Comparison of ENCODE assay signal across 10 cellular contexts in genomic region chr13:33544308-33544707, GRCh38.
DNase-seq lines count a peak whose midpoint lies in the region; ATAC-seq and TF ChIP-seq lines count a peak whose summit lies in the region.
"Had no signal": no experiment of that assay in that cellular context is flagged by ENCODE, and none has a peak within 500 bp of the region (broad histone marks: within the 10 kb centered on the region; RNA-seq: fewer than 3 reads in every experiment).

No MANE protein-coding gene starts in this region.

- H3K27me3 ChIP-seq in OCI-LY1 (ENCODE audit: insufficient read depth, low read length) (no peaks in the 10 kb centered on the region), psoas muscle (ENCODE audit: insufficient read depth in 3 of 3, low read length in 2 of 3) (no peaks in the 10 kb centered on the region)
- H3K27me3 ChIP-seq in effector memory CD4-positive, alpha-beta T cell (replicated peaks; ENCODE audit: control insufficient read depth, insufficient read depth, low read length, poor library complexity, severe bottlenecking), result no peaks in the 10 kb centered on the region

- peak overlapping the region; percentile 98 for H3K9ac ChIP-seq in OCI-LY1 (ENCODE audit: low read length)

- peaks cover 37% of the 10 kb centered on the region for H3K4me1 ChIP-seq in OCI-LY1 (ENCODE audit: insufficient read depth, low read length, severe bottlenecking)
- peaks cover 26% of the 10 kb centered on the region for H3K4me1 ChIP-seq in effector memory CD4-positive, alpha-beta T cell (ENCODE audit: control insufficient read depth, insufficient read depth, low read length, poor library complexity, severe bottlenecking)
- H3K4me1 ChIP-seq in psoas muscle, result peaks cover 26% of the 10 kb centered on the region

- no peak for DNase-seq in GM12865 (ENCODE audit: low read depth)
- no peak for DNase-seq in effector memory CD4-positive, alpha-beta T cell
- DNase-seq in psoas muscle, result no peak
- DNase-seq in left colon, result no peak
- no peak for DNase-seq in activated CD8-positive, alpha-beta memory T cell treated with anti-CD3 and anti-CD28 coated beads, Interleukin-2, amount 50 U/mL, for 4 hours
- DNase-seq: NCI-H2081 treated with DMSO at 0.1 percent for 48 hours; stimulated activated CD4-positive, alpha-beta T cell treated with anti-CD3 and anti-CD28 coated beads, Interleukin-15, amount 100 ng/mL, for 24 hours had no signal

- ATAC-seq in psoas muscle, result no peak
- no peak for ATAC-seq in GM19467 (IDR thresholded peaks at IDR 0.05; ENCODE audit: unreplicated experiment)
- no peak for ATAC-seq in GM21576 (IDR thresholded peaks at IDR 0.05; ENCODE audit: unreplicated experiment)
- ATAC-seq in left colon, result no peak

- no peaks in the 10 kb centered on the region for H4K20me1 ChIP-seq in OCI-LY1 (ENCODE audit: insufficient read depth, low read length)

- 67 to 77% (median 74%) methylated on average over 3 of the region's 3 CpGs for WGBS in psoas muscle, 3 donors

- peak overlapping the region; percentile 88 for H3K4me3 ChIP-seq in GM12865 (ENCODE audit: low read depth, low read length)
- peak overlapping the region; percentile 66 for H3K4me3 ChIP-seq in OCI-LY1 (ENCODE audit: low read depth, low read length, poor library complexity, severe bottlenecking)
- H3K4me3 ChIP-seq in effector memory CD4-positive, alpha-beta T cell (ENCODE audit: insufficient read depth, low read depth, low read length, poor library complexity, severe bottlenecking), result no peak overlapping the region
- H3K4me3 ChIP-seq in psoas muscle, result peak overlapping the region; percentile 69

- no peaks in the 10 kb centered on the region for H3K79me2 ChIP-seq in OCI-LY1 (ENCODE audit: insufficient read depth, low read length)

- H3F3A ChIP-seq in OCI-LY1 (ENCODE audit: insufficient read depth, low read length), result no peaks in the 10 kb centered on the region

- H3K9me3 ChIP-seq in OCI-LY1 (ENCODE audit: low read length) (no peaks in the 10 kb centered on the region), psoas muscle (no peaks in the 10 kb centered on the region)
- no peaks in the 10 kb centered on the region for H3K9me3 ChIP-seq in effector memory CD4-positive, alpha-beta T cell (ENCODE audit: control insufficient read depth, low read length)

- H3K4me2 ChIP-seq in OCI-LY1 (ENCODE audit: low read length), result peak overlapping the region; percentile 96; the same call in 1 of the 2 replicates

- no peaks in the 10 kb centered on the region; the same call in 1 of the 2 replicates for H3K36me3 ChIP-seq in OCI-LY1 (ENCODE audit: insufficient read depth, low read length)
- H3K36me3 ChIP-seq in effector memory CD4-positive, alpha-beta T cell (ENCODE audit: control insufficient read depth, insufficient read depth, low read length), result no peaks in the 10 kb centered on the region
- H3K36me3 ChIP-seq in psoas muscle (ENCODE audit: insufficient read depth in 1 of 2, low read depth in 1 of 2), result no peaks in the 10 kb centered on the region

- intact Hi-C loops in psoas muscle (cut with DNase I), result loop anchor here (5.0 to 10.0 kb wide), 7 partner anchors 180 to 957 kb away; partner anchors contain the start of genes PDS5B (in 1 of the 2) and STARD13 (in 1 of the 2)
- intact Hi-C loops in left colon (cut with DNase I, micrococcal nuclease), result loop anchor here in 1 of 2 donors (10.0 kb wide), 2 partner anchors 320 to 950 kb away; no protein-coding TSS in a partner anchor

- no peaks in the 10 kb centered on the region for H3K9me2 ChIP-seq in OCI-LY1 (ENCODE audit: low read depth, low read length)

- H3K27ac ChIP-seq in OCI-LY1 (ENCODE audit: low read depth, low read length, poor library complexity, severe bottlenecking) (peak overlapping the region; percentile 100), psoas muscle (peak overlapping the region; percentile 93)
- H3K27ac ChIP-seq in effector memory CD4-positive, alpha-beta T cell (ENCODE audit: insufficient read depth, low read length, poor library complexity, severe bottlenecking), result peak overlapping the region; percentile 98

- TF ChIP-seq CTCF in GM12865 (IDR thresholded peaks at IDR 0.05; ENCODE audit: insufficient read depth, low read depth, low read length, missing control alignments) (no peak), OCI-LY1 (IDR thresholded peaks at IDR 0.05; ENCODE audit: low read length) (no peak), psoas muscle (IDR thresholded peaks at IDR 0.05) (no peak)

- H2AFZ ChIP-seq in OCI-LY1 (ENCODE audit: low read length), result no peak overlapping the region
